In the genomic region with DNA sequence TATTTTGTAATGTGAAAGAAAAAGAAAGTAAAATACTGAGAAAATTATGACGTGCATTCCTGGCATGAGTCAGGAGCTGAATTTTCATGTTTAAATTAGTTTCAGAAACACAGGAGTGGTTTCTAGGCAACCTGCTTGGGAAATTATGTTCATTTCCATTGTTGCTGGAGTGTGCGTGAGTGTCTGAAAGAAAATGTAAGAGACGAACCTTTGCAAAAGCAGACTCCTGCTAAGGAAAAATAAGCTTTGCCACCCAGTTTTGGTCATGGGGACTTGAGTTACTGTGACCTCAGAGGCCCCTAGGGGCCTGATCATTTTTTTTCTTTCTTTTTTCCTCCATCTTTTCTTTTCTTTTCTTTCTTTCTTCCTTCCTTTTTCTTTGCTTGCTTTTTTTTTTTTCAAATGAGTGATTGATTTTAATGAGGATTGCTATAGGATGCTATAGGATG, we compare ENCODE assay signal across 1 cellular context.
A peak's percentile ranks its signal among the peaks of the same experiment; 100 is the strongest.
TF ChIP-seq lines count a peak whose summit lies in the region.

No MANE protein-coding gene starts in this region.

TF ChIP-seq in HEK293, 187 proteins besides CTCF, POLR2A, EP300 and RAD21 (continued from another document):
- TF ChIP-seq, protein P1, sequence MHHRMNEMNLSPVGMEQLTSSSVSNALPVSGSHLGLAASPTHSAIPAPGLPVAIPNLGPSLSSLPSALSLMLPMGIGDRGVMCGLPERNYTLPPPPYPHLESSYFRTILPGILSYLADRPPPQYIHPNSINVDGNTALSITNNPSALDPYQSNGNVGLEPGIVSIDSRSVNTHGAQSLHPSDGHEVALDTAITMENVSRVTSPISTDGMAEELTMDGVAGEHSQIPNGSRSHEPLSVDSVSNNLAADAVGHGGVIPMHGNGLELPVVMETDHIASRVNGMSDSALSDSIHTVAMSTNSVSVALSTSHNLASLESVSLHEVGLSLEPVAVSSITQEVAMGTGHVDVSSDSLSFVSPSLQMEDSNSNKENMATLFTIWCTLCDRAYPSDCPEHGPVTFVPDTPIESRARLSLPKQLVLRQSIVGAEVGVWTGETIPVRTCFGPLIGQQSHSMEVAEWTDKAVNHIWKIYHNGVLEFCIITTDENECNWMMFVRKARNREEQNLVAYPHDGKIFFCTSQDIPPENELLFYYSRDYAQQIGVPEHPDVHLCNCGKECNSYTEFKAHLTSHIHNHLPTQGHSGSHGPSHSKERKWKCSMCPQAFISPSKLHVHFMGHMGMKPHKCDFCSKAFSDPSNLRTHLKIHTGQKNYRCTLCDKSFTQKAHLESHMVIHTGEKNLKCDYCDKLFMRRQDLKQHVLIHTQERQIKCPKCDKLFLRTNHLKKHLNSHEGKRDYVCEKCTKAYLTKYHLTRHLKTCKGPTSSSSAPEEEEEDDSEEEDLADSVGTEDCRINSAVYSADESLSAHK (tag by site-specific recombination; IDR thresholded peaks at IDR 0.05): peak; percentile 84
- TF ChIP-seq MZF1 (tag by site-specific recombination; IDR thresholded peaks at IDR 0.05; ENCODE audit: borderline replicate concordance) (no peak), ZBTB48 (tag by site-specific recombination; IDR thresholded peaks at IDR 0.05) (no peak), ZNF423 (tag by site-specific recombination; IDR thresholded peaks at IDR 0.05) (no peak), ZNF629 (tag by site-specific recombination; IDR thresholded peaks at IDR 0.05) (no peak), PRDM1 (tag by site-specific recombination; IDR thresholded peaks at IDR 0.05) (peak; percentile 41; the same call in 1 of the 2 replicates), ZNF791 (tag by site-specific recombination; IDR thresholded peaks at IDR 0.05) (no peak), ZNF292 (tag by site-specific recombination; IDR thresholded peaks at IDR 0.05; ENCODE audit: borderline replicate concordance, low read depth) (no peak), ZNF670 (tag by site-specific recombination; IDR thresholded peaks at IDR 0.05; ENCODE audit: low read depth) (no peak)
TF ChIP-seq in HEK293: peak in this region for 3.
